In genomic region chr14:32311294-32312009, GRCh38 we compare ENCODE assay signal across 32 cellular contexts. TPM values are rescaled to one million over a fixed set of nuclear protein-coding genes. Genes with fewer than 3 reads are reported as not detected.
DNase-seq lines count a peak whose midpoint lies in the region; ATAC-seq and TF ChIP-seq lines count a peak whose summit lies in the region.
"Had no signal": no experiment of that assay in that cellular context is flagged by ENCODE, and none has a peak within 500 bp of the region (broad histone marks: within the 10 kb centered on the region; RNA-seq: fewer than 3 reads in every experiment).

No MANE protein-coding gene starts in this region.

- no peak overlapping the region for H3K9ac ChIP-seq in parathyroid adenoma

- H3K4me2 ChIP-seq in parathyroid adenoma (ENCODE audit: low read length): no peak overlapping the region

- H3K27me3 ChIP-seq in parathyroid adenoma (ENCODE audit: control insufficient read depth, insufficient read depth, low read length): no peaks in the 10 kb centered on the region
- H3K27me3 ChIP-seq: cardiac muscle cell, gastroesophageal sphincter, neutrophil, sigmoid colon had no signal

- H3K79me2 ChIP-seq in parathyroid adenoma: no peaks in the 10 kb centered on the region

- H3K9me3 ChIP-seq in parathyroid adenoma (ENCODE audit: control insufficient read depth, low read length): no peaks in the 10 kb centered on the region
- H3K9me3 ChIP-seq: gastroesophageal sphincter, neutrophil, prostate gland, sigmoid colon had no signal

- no peak overlapping the region for H3K27ac ChIP-seq in parathyroid adenoma
- H3K27ac ChIP-seq: C4-2B, cardiac muscle cell, gastroesophageal sphincter, neutrophil, prostate gland, sigmoid colon, SK-N-MC had no signal

- TF ChIP-seq CTCF in parathyroid adenoma (IDR thresholded peaks at IDR 0.05): no peak

- no peak overlapping the region for H3K4me3 ChIP-seq in parathyroid adenoma (ENCODE audit: low read depth, low read length)
- H3K4me3 ChIP-seq: cardiac muscle cell, gastroesophageal sphincter, prostate gland, sigmoid colon, SK-N-MC had no signal

- H2AFZ ChIP-seq in parathyroid adenoma: peak overlapping the region; percentile 1

- DNase-seq in H4 (ENCODE audit: low spot score): peak; percentile 13
- peak; percentile 8 for DNase-seq in SW480 (ENCODE audit: low spot score)
- no peak for DNase-seq in MV-4-11 (lab: John Stamatoyannopoulos, UW)
- DNase-seq in GOT3 (lab: John Stamatoyannopoulos, UW): no peak
- DNase-seq in NOMO-1 treated with DMSO at 0.1 percent for 48 hours (lab: John Stamatoyannopoulos, UW; ENCODE audit: unreplicated experiment): no peak
- DNase-seq: activated CD8-positive, alpha-beta memory T cell treated with anti-CD3 and anti-CD28 coated beads, Interleukin-2, amount 10 ng/mL, durations not matched to agents 7 days and 5 days; activated gamma-delta T cell; activated naive CD8-positive, alpha-beta T cell treated with anti-CD3 and anti-CD28 coated beads for 36 hours; activated T-cell treated with anti-CD3 and anti-CD28 coated beads, Interleukin-2, amount 50 U/mL, for 4 hours; aorta; COR-L47; cortex of kidney; DMS53; HFFc6; hypothalamus; mesenchymal stem cell; NCI-H1092 treated with DMSO at 0.1 percent for 48 hours; NCI-H187; NCI-H510A; RPMI8226; sigmoid colon; stimulated activated CD4-positive, alpha-beta T cell treated with anti-CD3 and anti-CD28 coated beads, Interleukin-4, amount 100 ng/mL, for 4 hours; T-helper 2 cell; trophoblast cell had no signal

- peak; percentile 13 for ATAC-seq in esophagus mucosa
- ATAC-seq: activated CD8-positive, alpha-beta memory T cell treated with anti-CD3 and anti-CD28 coated beads, Interleukin-2, amount 10 ng/mL, durations not matched to agents 7 days and 5 days; activated T-cell treated with anti-CD3 and anti-CD28 coated beads, Interleukin-2, amount 50 U/mL, for 4 hours; gastroesophageal sphincter had no signal

- peaks cover 12% of the 10 kb centered on the region for H3K4me1 ChIP-seq in parathyroid adenoma
- H3K4me1 ChIP-seq: gastroesophageal sphincter, prostate gland had no signal

- no peaks in the 10 kb centered on the region for H3K36me3 ChIP-seq in parathyroid adenoma (ENCODE audit: control insufficient read depth, insufficient read depth, low read length)
- H3K36me3 ChIP-seq: cardiac muscle cell, gastroesophageal sphincter, neutrophil, prostate gland, sigmoid colon had no signal

RNA-seq across cellular contexts. Expression of gene AKAP6, which starts 17.6 kb away (rescaled TPM):
- total RNA-seq in H4 (2014; rRNA removed; shearing (Covaris generic)): 25.9 and 38.6 TPM in 2 replicates
- total RNA-seq in esophagus mucosa: 4.4 TPM

Comparison
In these comparisons a context has a peak if more than half of its experiments do, and no peak if none do; other contexts are left out.
1. DNase-seq: peak in H4 (single experiment) and SW480 (single experiment); none in MV-4-11 (single experiment), GOT3 (single experiment) and NOMO-1 treated with DMSO at 0.1 percent for 48 hours (single experiment).